ENCODE assay signal across 32 cellular contexts in genomic region chr2:236256601-236257000, GRCh38. TPM values are rescaled to one million over a fixed set of nuclear protein-coding genes. Genes with fewer than 3 reads are reported as not detected.
"Had no signal": no experiment of that assay in that cellular context is flagged by ENCODE, and none has a peak within 500 bp of the region (broad histone marks: within the 10 kb centered on the region; RNA-seq: fewer than 3 reads in every experiment).

No MANE protein-coding gene starts in this region.

- H3K27me3 ChIP-seq: tibial nerve, uterus had no signal

- DNase-seq: head of caudate nucleus; hippocampal formation; kidney glomerular epithelial cell; left cardiac atrium; left lung; lower lobe of right lung; mammary epithelial cell; mesenchymal stem cell; naive thymus-derived CD8-positive, alpha-beta T cell; occipital lobe; psoas muscle; right cardiac atrium; stimulated activated CD4-positive, alpha-beta T cell treated with anti-CD3 and anti-CD28 coated beads, Interleukin-12 subunit alpha, Interleukin-12 subunit beta, amount 100 ng/mL, for 4 hours; stimulated activated CD4-positive, alpha-beta T cell treated with anti-CD3 and anti-CD28 coated beads, Interleukin-15, amount 100 ng/mL, for 24 hours; stimulated activated CD4-positive, alpha-beta T cell treated with anti-CD3 and anti-CD28 coated beads, Interleukin-2, amount 100 ng/mL, for 24 hours; stimulated activated CD4-positive, alpha-beta T cell treated with anti-CD3 and anti-CD28 coated beads, Interleukin-4, amount 100 ng/mL, for 1 hour; stimulated activated naive CD4-positive, alpha-beta T cell treated with Interleukin-2 at 50 U/mL for 16 hours; stimulated activated naive CD8-positive, alpha-beta T cell treated with anti-CD3 and anti-CD28 coated beads, Interleukin-15, amount 100 ng/mL, for 72 hours; substantia nigra; uterus had no signal

- H3K9ac ChIP-seq: parathyroid adenoma had no signal

- H3K36me3 ChIP-seq: left lung, lower lobe of right lung, neutrophil, tibial nerve, uterus had no signal

- H3K27ac ChIP-seq: left lung, lower lobe of right lung, neutrophil, parathyroid adenoma, psoas muscle, skin epidermis, tibial nerve, uterus had no signal

- H3K4me1 ChIP-seq: left lung, lower lobe of right lung, parathyroid adenoma, tibial nerve, uterus had no signal

- H3K79me2 ChIP-seq: parathyroid adenoma had no signal

- H2AFZ ChIP-seq: parathyroid adenoma had no signal

- H3K4me3 ChIP-seq: left lung, lower lobe of right lung, psoas muscle, skin epidermis, tibial nerve, uterus had no signal

- H3K9me3 ChIP-seq: left lung, lower lobe of right lung, neutrophil, psoas muscle, uterus had no signal

RNA-seq across cellular contexts. Expression of gene ASB18, which starts 7.6 kb away (rescaled TPM):
- total RNA-seq: left lung; liver; lower lobe of right lung; mammary epithelial cell; mucosa of gallbladder; naive thymus-derived CD8-positive, alpha-beta T cell; osteocyte; posterior vena cava; sciatic nerve; temporal lobe; tibial nerve; ureter; uterus had no signal
- polyA plus RNA-seq: keratinocyte; liver; mammary epithelial cell; naive thymus-derived CD8-positive, alpha-beta T cell had no signal
